Comparison of ENCODE assay signal across 8 cellular contexts in genomic region chr2:217790681-217791392, GRCh38.
DNase-seq lines count a peak whose midpoint lies in the region; ATAC-seq and TF ChIP-seq lines count a peak whose summit lies in the region.

No MANE protein-coding gene starts in this region.

- H3K27ac ChIP-seq in upper lobe of right lung, result peak overlapping the region; percentile 27
- no peak overlapping the region for H3K27ac ChIP-seq in MM.1S (ENCODE audit: low read length)

- no peak overlapping the region for H3K27ac Mint-ChIP-seq in activated T-cell treated with anti-CD3 and anti-CD28 coated beads, Interleukin-2, amount 50 U/mL, for 72 hours
- no peak overlapping the region for H3K27ac Mint-ChIP-seq in activated T-helper 2 cell treated with anti-CD3 and anti-CD28 coated beads, Interferon-gamma antibody, Interleukin-2, Interleukin-4, amounts not matched to agents 10 μg/mL and 5 μg/mL and 100 μg/mL, durations not matched to agents 14 hours and 24 hours and 36 hours

- no peak for DNase-seq in activated T-cell treated with anti-CD3 and anti-CD28 coated beads, Interleukin-2, amount 50 U/mL, for 72 hours
- no peak for DNase-seq in activated T-cell treated with anti-CD3 and anti-CD28 coated beads for 4 hours
- no peak for DNase-seq in activated T-helper 2 cell treated with anti-CD3 and anti-CD28 coated beads, Interferon-gamma antibody, Interleukin-2, Interleukin-4, amounts not matched to agents 10 μg/mL and 5 μg/mL and 100 μg/mL, durations not matched to agents 14 hours and 24 hours and 36 hours (ENCODE audit: low spot score)
- DNase-seq in hepatic stellate cell (ENCODE audit: low spot score), result peak; percentile 59
- DNase-seq in upper lobe of right lung, result no peak
- DNase-seq in 8988T, result no peak
- DNase-seq in MM.1S, result no peak
- no peak for DNase-seq in NCI-H69 (lab: John Stamatoyannopoulos, UW)

- H3K4me1 Mint-ChIP-seq in activated T-cell treated with anti-CD3 and anti-CD28 coated beads, Interleukin-2, amount 50 U/mL, for 72 hours (ENCODE audit: low read depth), result peaks cover 11% of the 10 kb centered on the region
- H3K4me1 Mint-ChIP-seq in activated T-helper 2 cell treated with anti-CD3 and anti-CD28 coated beads, Interferon-gamma antibody, Interleukin-2, Interleukin-4, amounts not matched to agents 10 μg/mL and 5 μg/mL and 100 μg/mL, durations not matched to agents 14 hours and 24 hours and 36 hours (ENCODE audit: low read depth), result peaks cover 9% of the 10 kb centered on the region

- no peaks in the 10 kb centered on the region for H3F3A ChIP-seq in MM.1S (ENCODE audit: insufficient read depth, low read length)

- H3K27me3 Mint-ChIP-seq in activated T-cell treated with anti-CD3 and anti-CD28 coated beads, Interleukin-2, amount 50 U/mL, for 72 hours (ENCODE audit: low read depth), result no peaks in the 10 kb centered on the region
- H3K27me3 Mint-ChIP-seq in activated T-helper 2 cell treated with anti-CD3 and anti-CD28 coated beads, Interferon-gamma antibody, Interleukin-2, Interleukin-4, amounts not matched to agents 10 μg/mL and 5 μg/mL and 100 μg/mL, durations not matched to agents 14 hours and 24 hours and 36 hours (ENCODE audit: low read depth), result no peaks in the 10 kb centered on the region

- peaks cover 12% of the 10 kb centered on the region for H3K4me1 ChIP-seq in upper lobe of right lung
- H3K4me1 ChIP-seq in MM.1S (ENCODE audit: low read length), result no peaks in the 10 kb centered on the region

- H3K36me3 Mint-ChIP-seq in activated T-cell treated with anti-CD3 and anti-CD28 coated beads, Interleukin-2, amount 50 U/mL, for 72 hours (ENCODE audit: insufficient read depth in 2 of 2), result no peaks in the 10 kb centered on the region
- H3K36me3 Mint-ChIP-seq in activated T-helper 2 cell treated with anti-CD3 and anti-CD28 coated beads, Interferon-gamma antibody, Interleukin-2, Interleukin-4, amounts not matched to agents 10 μg/mL and 5 μg/mL and 100 μg/mL, durations not matched to agents 14 hours and 24 hours and 36 hours (ENCODE audit: low read depth), result no peaks in the 10 kb centered on the region

- ATAC-seq in activated T-cell treated with anti-CD3 and anti-CD28 coated beads, Interleukin-2, amount 50 U/mL, for 72 hours (replicated peaks in 1 of 2), result peak; percentile 38 to 42
- ATAC-seq in upper lobe of right lung, result peak; percentile 35

- TF ChIP-seq CTCF in upper lobe of right lung (IDR thresholded peaks at IDR 0.05), result no peak
- no peak for TF ChIP-seq CTCF in MM.1S (IDR thresholded peaks at IDR 0.05; ENCODE audit: low read length)

- peak overlapping the region; percentile 29 to 86 for H3K4me3 Mint-ChIP-seq in activated T-cell treated with anti-CD3 and anti-CD28 coated beads, Interleukin-2, amount 50 U/mL, for 72 hours
- H3K4me3 Mint-ChIP-seq in activated T-helper 2 cell treated with anti-CD3 and anti-CD28 coated beads, Interferon-gamma antibody, Interleukin-2, Interleukin-4, amounts not matched to agents 10 μg/mL and 5 μg/mL and 100 μg/mL, durations not matched to agents 14 hours and 24 hours and 36 hours (ENCODE audit: low read depth), result peak overlapping the region; percentile 51

- H2AFZ ChIP-seq in MM.1S (ENCODE audit: low read length), result no peak overlapping the region

- no peaks in the 10 kb centered on the region for H3K9me3 Mint-ChIP-seq in activated T-cell treated with anti-CD3 and anti-CD28 coated beads, Interleukin-2, amount 50 U/mL, for 72 hours
- no peaks in the 10 kb centered on the region for H3K9me3 Mint-ChIP-seq in activated T-helper 2 cell treated with anti-CD3 and anti-CD28 coated beads, Interferon-gamma antibody, Interleukin-2, Interleukin-4, amounts not matched to agents 10 μg/mL and 5 μg/mL and 100 μg/mL, durations not matched to agents 14 hours and 24 hours and 36 hours

- H3K79me2 ChIP-seq in MM.1S (ENCODE audit: low read length), result no peaks in the 10 kb centered on the region

- H3K4me3 ChIP-seq in upper lobe of right lung (no peak overlapping the region), MM.1S (ENCODE audit: low read length) (no peak overlapping the region)

- H3K9me2 ChIP-seq in MM.1S (replicated peaks; ENCODE audit: insufficient read depth, low read length), result no peaks in the 10 kb centered on the region

- H4K20me1 ChIP-seq in MM.1S (ENCODE audit: insufficient read depth, low read length), result no peaks in the 10 kb centered on the region

- H3K36me3 ChIP-seq in upper lobe of right lung (peaks cover 6% of the 10 kb centered on the region), MM.1S (replicated peaks; ENCODE audit: insufficient read depth, low read length) (no peaks in the 10 kb centered on the region)

- H3K9me3 ChIP-seq in upper lobe of right lung (no peaks in the 10 kb centered on the region), MM.1S (replicated peaks; ENCODE audit: insufficient read depth, low read length) (no peaks in the 10 kb centered on the region)

- H3K4me2 ChIP-seq in MM.1S (ENCODE audit: low read depth, low read length), result no peak overlapping the region

- no peaks in the 10 kb centered on the region for H3K27me3 ChIP-seq in upper lobe of right lung
- no peaks in the 10 kb centered on the region for H3K27me3 ChIP-seq in MM.1S (replicated peaks; ENCODE audit: insufficient read depth, low read length)

- no peak overlapping the region for H3K9ac ChIP-seq in MM.1S (ENCODE audit: low read length)

- intact Hi-C loops in activated T-helper 2 cell treated with anti-CD3 and anti-CD28 coated beads, Interferon-gamma antibody, Interleukin-2, Interleukin-4, amounts not matched to agents 10 μg/mL and 5 μg/mL and 100 μg/mL, durations not matched to agents 14 hours and 24 hours and 36 hours (cut with micrococcal nuclease), result no loop called here
- intact Hi-C loops in upper lobe of right lung (cut with DNase I), result loop anchor here (5.0 kb wide), 1 partner anchor 96 kb away; no protein-coding TSS in a partner anchor
